Comparison of ENCODE assay signal across 14 cellular contexts in genomic region chr12:51887476-51888315, GRCh38. TPM values are rescaled to one million over a fixed set of nuclear protein-coding genes. Genes with fewer than 3 reads are reported as not detected.
A peak's percentile ranks its signal among the peaks of the same experiment; 100 is the strongest.
DNase-seq lines count a peak whose midpoint lies in the region; ATAC-seq, FAIRE-seq and TF ChIP-seq lines count a peak whose summit lies in the region.
"Had no signal": no experiment of that assay in that cellular context is flagged by ENCODE, and none has a peak within 500 bp of the region (broad histone marks: within the 10 kb centered on the region; RNA-seq: fewer than 3 reads in every experiment).

TSS of gene ANKRD33 (plus strand) at chr12:51888103. CDS start at chr12:51888187, 84 bp downstream.

- H3K9ac ChIP-seq in kidney (ENCODE audit: low read length in 2 of 2) = no peak within 1 kb of the TSS

- DNase-seq in activated naive CD8-positive, alpha-beta T cell treated with anti-CD3 and anti-CD28 coated beads, Interleukin-2, amount 50 U/mL, for 24 hours = no peak
- DNase-seq in bronchial epithelial cell (ENCODE audit: low read depth) (peak; percentile 9), kidney (peak; percentile 83), upper lobe of left lung (peak; percentile 51 to 91), SW480 (ENCODE audit: low spot score) (no peak), GM19240 (ENCODE audit: insufficient read length, low spot score) (no peak)
- DNase-seq: activated T-cell treated with anti-CD3 and anti-CD28 coated beads, Interleukin-2, amount 50 U/mL, for 24 hours; BE2C; T-helper 1 cell had no signal

- H3K27ac ChIP-seq in kidney (ENCODE audit: low read depth in 2 of 2, low read length in 2 of 2) (no peak within 1 kb of the TSS), upper lobe of left lung (peak within 1 kb of the TSS in 1 of 4 donors; percentile 83)
- H3K27ac ChIP-seq: epithelial cell of prostate had no signal

- 63 to 79% methylated on average over 23 to 31 of the region's 41 CpGs for WGBS in upper lobe of left lung, 2 donors

- H3K4me1 ChIP-seq in kidney (ENCODE audit: control insufficient read depth in 1 of 2, insufficient read depth in 1 of 2, low read depth in 1 of 2, low read length in 2 of 2) (peaks cover 0 to 6% of the 10 kb centered on the region in 2 donors), upper lobe of left lung (peaks cover 9 to 16% (median 15%) of the 10 kb centered on the region in 4 donors)

- FAIRE-seq in bronchial epithelial cell (lab: Jason Lieb, UNC) = no peak
- no peak for FAIRE-seq in kidney (lab: Jason Lieb, UNC)
- FAIRE-seq: GM12891 had no signal

- intact Hi-C loops in kidney (cut with DNase I) = no loop called here

- H3K27ac Mint-ChIP-seq in activated naive CD8-positive, alpha-beta T cell = peak within 1 kb of the TSS; percentile 50
- no peak within 1 kb of the TSS for H3K27ac Mint-ChIP-seq in activated naive CD8-positive, alpha-beta T cell treated with anti-CD3 and anti-CD28 coated beads, Interleukin-2, amount 50 U/mL, for 24 hours

- no peak within 1 kb of the TSS for H3K4me3 Mint-ChIP-seq in activated naive CD8-positive, alpha-beta T cell
- H3K4me3 Mint-ChIP-seq in activated naive CD8-positive, alpha-beta T cell treated with anti-CD3 and anti-CD28 coated beads, Interleukin-2, amount 50 U/mL, for 24 hours = no peak within 1 kb of the TSS
- H3K4me3 Mint-ChIP-seq: activated T-cell treated with anti-CD3 and anti-CD28 coated beads, Interleukin-2, amount 50 U/mL, for 24 hours had no signal

- no peak for TF ChIP-seq EP300 in upper lobe of left lung (IDR thresholded peaks at IDR 0.05)

- ATAC-seq in activated naive CD8-positive, alpha-beta T cell treated with anti-CD3 and anti-CD28 coated beads, Interleukin-2, amount 50 U/mL, for 24 hours = no peak
- peak in 1 of 2 donors; percentile 50 for ATAC-seq in upper lobe of left lung (ENCODE audit: low FRiP score in 2 of 2)
- ATAC-seq in HG03139 (IDR thresholded peaks at IDR 0.05; ENCODE audit: unreplicated experiment) = no peak

- H3K9me3 ChIP-seq in kidney (ENCODE audit: control insufficient read depth in 1 of 2, low read length in 2 of 2) (no peaks in the 10 kb centered on the region), upper lobe of left lung (no peaks in the 10 kb centered on the region)
- H3K9me3 ChIP-seq: BE2C had no signal

- H3K4me3 ChIP-seq in bronchial epithelial cell (ENCODE audit: low read depth, low read length) (no peak within 1 kb of the TSS), kidney (ENCODE audit: low read length in 2 of 2) (no peak within 1 kb of the TSS), upper lobe of left lung (no peak within 1 kb of the TSS)

- H3K4me1 Mint-ChIP-seq in activated naive CD8-positive, alpha-beta T cell (ENCODE audit: low read depth) = peaks cover 22% of the 10 kb centered on the region
- H3K4me1 Mint-ChIP-seq in activated naive CD8-positive, alpha-beta T cell treated with anti-CD3 and anti-CD28 coated beads, Interleukin-2, amount 50 U/mL, for 24 hours = peaks cover 17% of the 10 kb centered on the region

- H3K27me3 ChIP-seq in bronchial epithelial cell (ENCODE audit: control insufficient read depth, insufficient read depth, low read length) = peaks cover 1% of the 10 kb centered on the region
- H3K27me3 ChIP-seq in upper lobe of left lung = no peaks in the 10 kb centered on the region
- H3K27me3 ChIP-seq: BE2C had no signal

- TF ChIP-seq CTCF in bronchial epithelial cell (IDR thresholded peaks at IDR 0.05; ENCODE audit: insufficient read depth, low read length, severe bottlenecking) (no peak), kidney (IDR thresholded peaks at IDR 0.05; ENCODE audit: borderline replicate concordance, extremely low read depth, insufficient read depth) (no peak), upper lobe of left lung (IDR thresholded peaks at IDR 0.05) (no peak)

- H3K36me3 Mint-ChIP-seq in activated naive CD8-positive, alpha-beta T cell = peaks cover 6% of the 10 kb centered on the region
- no peaks in the 10 kb centered on the region for H3K36me3 Mint-ChIP-seq in activated naive CD8-positive, alpha-beta T cell treated with anti-CD3 and anti-CD28 coated beads, Interleukin-2, amount 50 U/mL, for 24 hours (ENCODE audit: low read depth)

- no peak for TF ChIP-seq POLR2A in upper lobe of left lung (IDR thresholded peaks at IDR 0.05)

- H3K27me3 Mint-ChIP-seq in activated naive CD8-positive, alpha-beta T cell = no peaks in the 10 kb centered on the region
- H3K27me3 Mint-ChIP-seq in activated naive CD8-positive, alpha-beta T cell treated with anti-CD3 and anti-CD28 coated beads, Interleukin-2, amount 50 U/mL, for 24 hours = peaks cover under 1% of the 10 kb centered on the region
- H3K27me3 Mint-ChIP-seq: activated T-cell treated with anti-CD3 and anti-CD28 coated beads, Interleukin-2, amount 50 U/mL, for 24 hours had no signal

- H3K36me3 ChIP-seq in bronchial epithelial cell (ENCODE audit: control insufficient read depth, insufficient read depth, low read length) = no peaks in the 10 kb centered on the region
- no peaks in the 10 kb centered on the region for H3K36me3 ChIP-seq in kidney (ENCODE audit: control insufficient read depth in 1 of 2, insufficient read depth in 2 of 2, low read length in 2 of 2)
- no peaks in the 10 kb centered on the region for H3K36me3 ChIP-seq in upper lobe of left lung
- H3K36me3 ChIP-seq: BE2C had no signal

- H3K9me3 Mint-ChIP-seq in activated naive CD8-positive, alpha-beta T cell (ENCODE audit: low read depth) = peaks cover 3% of the 10 kb centered on the region
- peaks cover 8% of the 10 kb centered on the region for H3K9me3 Mint-ChIP-seq in activated naive CD8-positive, alpha-beta T cell treated with anti-CD3 and anti-CD28 coated beads, Interleukin-2, amount 50 U/mL, for 24 hours

RNA-seq across cellular contexts. Expression of gene ANKRD33, which starts in this region (rescaled TPM):
- total RNA-seq in bronchial epithelial cell (not detected in 2 replicates), kidney (not detected), upper lobe of left lung (not detected)
- polyA plus RNA-seq in kidney (ENCODE audit: insufficient read depth, low read depth, low replicate concordance) = not detected
- total RNA-seq: H4 had no signal

Comparison
In these comparisons a context has a peak if more than half of its experiments do, and no peak if none do; other contexts are left out.
1. Peak in DNase-seq in bronchial epithelial cell; RNA of the gene not detected or under 1 TPM.
2. Peak in DNase-seq in kidney; RNA of the gene not detected or under 1 TPM.
3. Peak in DNase-seq in upper lobe of left lung; RNA of the gene not detected or under 1 TPM.